ENCODE assay signal across 37 cellular contexts in genomic region chr6:24807584-24807983, GRCh38. TPM values are rescaled to one million over a fixed set of nuclear protein-coding genes. Genes with fewer than 3 reads are reported as not detected.
"Had no signal": no experiment of that assay in that cellular context is flagged by ENCODE, and none has a peak within 500 bp of the region (broad histone marks: within the 10 kb centered on the region; RNA-seq: fewer than 3 reads in every experiment).

No MANE protein-coding gene starts in this region.

- H3K9me3 ChIP-seq: colonic mucosa, esophagus muscularis mucosa, heart right ventricle, left ventricle myocardium inferior, lower lobe of right lung, stomach, thyroid gland, vagina had no signal

- H3K27ac ChIP-seq: colonic mucosa, esophagus muscularis mucosa, heart right ventricle, left ventricle myocardium inferior, lower lobe of right lung, neural progenitor cell, parathyroid adenoma, stomach, thyroid gland, vagina had no signal

- H3K27me3 ChIP-seq: colonic mucosa, esophagus muscularis mucosa, heart right ventricle, neural progenitor cell, stomach, thyroid gland, vagina had no signal

- H3K4me1 Mint-ChIP-seq: nephron, neural progenitor cell had no signal

- H3K27me3 Mint-ChIP-seq: dendritic cell treated with granulocyte-macrophage colony-stimulating factor and Interleukin-4, amounts not matched to agents 40 ng/mL and 50 ng/mL, for 4 days; progenitor cell of endocrine pancreas had no signal

- H3K4me3 ChIP-seq: colonic mucosa, esophagus muscularis mucosa, heart right ventricle, left ventricle myocardium inferior, lower lobe of right lung, neural progenitor cell, smooth muscle cell, stomach, thyroid gland, vagina had no signal

- H3K4me3 Mint-ChIP-seq: dendritic cell treated with granulocyte-macrophage colony-stimulating factor and Interleukin-4, amounts not matched to agents 40 ng/mL and 50 ng/mL, for 4 days; nephron; neural progenitor cell had no signal

- H3K9me3 Mint-ChIP-seq: dendritic cell treated with granulocyte-macrophage colony-stimulating factor and Interleukin-4, amounts not matched to agents 40 ng/mL and 50 ng/mL, for 4 days; nephron; neural progenitor cell had no signal

- DNase-seq: colonic mucosa; effector CD8-positive, alpha-beta T cell; foreskin melanocyte; glutamatergic neuron; heart right ventricle; hippocampal formation; islet precursor cell; kidney glomerular epithelial cell; left colon; left ventricle myocardium inferior; lower lobe of right lung; stimulated activated CD4-positive, alpha-beta T cell treated with anti-CD3 and anti-CD28 coated beads, Interleukin-12 subunit alpha, Interleukin-12 subunit beta, amount 100 ng/mL, for 4 hours; stimulated activated CD4-positive, alpha-beta T cell treated with anti-CD3 and anti-CD28 coated beads, Interleukin-1b, Interleukin-23, amount 100 ng/mL, for 48 hours; stimulated activated CD4-positive, alpha-beta T cell treated with anti-CD3 and anti-CD28 coated beads, Interleukin-4, amount 100 ng/mL, for 1 hour; stimulated activated CD8-positive, alpha-beta memory T cell treated with anti-CD3 and anti-CD28 coated beads, Interleukin-4, amount 100 ng/mL, for 48 hours; stimulated activated naive CD4-positive, alpha-beta T cell treated with Interleukin-2 at 50 U/mL for 16 hours; stomach; thyroid gland; trophoblast cell had no signal

- H3K36me3 Mint-ChIP-seq: neural progenitor cell had no signal

- H3K27ac Mint-ChIP-seq: dendritic cell treated with granulocyte-macrophage colony-stimulating factor and Interleukin-4, amounts not matched to agents 40 ng/mL and 50 ng/mL, for 4 days; nephron; neural progenitor cell; progenitor cell of endocrine pancreas had no signal

- ATAC-seq: heart right ventricle, left colon, lower lobe of right lung, sciatic nerve had no signal

RNA-seq across cellular contexts. Expression of gene ARMH2, which starts 8.9 kb away (rescaled TPM):
- total RNA-seq: colonic mucosa, endothelial cell of umbilical vein, epithelial cell of proximal tubule, esophagus muscularis mucosa, fibroblast of lung, heart right ventricle, left colon, left ventricle myocardium inferior, mesenteric fat pad, myocyte, osteoblast, progenitor cell of endocrine pancreas, sciatic nerve, smooth muscle cell, stomach, subcutaneous adipose tissue, temporal lobe, thyroid gland, ureter, vagina had no signal
- polyA plus RNA-seq: endothelial cell of umbilical vein, fibroblast of lung, heart right ventricle, smooth muscle cell, stomach had no signal
